ENCODE assay signal across 26 cellular contexts in the genomic region with DNA sequence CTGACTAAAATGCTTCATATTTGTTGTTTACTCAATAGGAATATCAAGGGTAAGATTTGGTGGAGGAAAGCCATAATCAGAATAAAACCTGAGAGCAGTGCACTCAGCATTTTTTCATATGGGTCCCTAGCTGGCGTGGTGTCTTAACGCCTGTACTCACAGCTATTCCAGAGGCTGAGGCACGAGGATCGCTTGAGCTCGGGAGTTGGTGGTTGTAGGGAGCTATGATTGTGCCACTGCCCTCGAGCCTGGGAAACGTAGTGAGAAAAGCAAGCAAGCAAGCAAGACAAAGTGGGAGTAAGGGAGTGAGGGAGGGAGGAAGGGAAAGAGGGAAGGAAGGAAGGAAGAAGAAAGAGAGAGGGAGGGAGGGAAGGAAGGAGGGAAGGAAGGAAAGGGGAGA.
"Had no signal": no experiment of that assay in that cellular context is flagged by ENCODE, and none has a peak within 500 bp of the region (broad histone marks: within the 10 kb centered on the region; RNA-seq: fewer than 3 reads in every experiment).

No MANE protein-coding gene starts in this region.

- H3K36me3 ChIP-seq: stomach, suprapubic skin, thoracic aorta, thyroid gland, tibial artery, tibial nerve, transverse colon, upper lobe of left lung, upper lobe of right lung, uterus, vagina had no signal

- H3K27me3 ChIP-seq: stomach, suprapubic skin, testis, thyroid gland, tibial artery, tibial nerve, transverse colon, upper lobe of left lung, upper lobe of right lung, uterus, vagina had no signal

- H3K4me3 ChIP-seq: stomach, suprapubic skin, testis, thoracic aorta, thyroid gland, tibial artery, tibial nerve, transverse colon, upper lobe of left lung, upper lobe of right lung, uterus, vagina had no signal

- DNase-seq: stimulated activated CD4-positive, alpha-beta T cell treated with anti-CD3 and anti-CD28 coated beads, Interleukin-2, amount 100 ng/mL, for 48 hours; stimulated activated CD4-positive, alpha-beta T cell treated with anti-CD3 and anti-CD28 coated beads, Interleukin-4, amount 100 ng/mL, for 1 hour; stimulated activated CD4-positive, alpha-beta T cell treated with anti-CD3 and anti-CD28 coated beads, Interleukin-4, amount 100 ng/mL, for 24 hours; stimulated activated CD4-positive, alpha-beta T cell treated with anti-CD3 and anti-CD28 coated beads, Interleukin-4, amount 100 ng/mL, for 4 hours; stimulated activated CD8-positive, alpha-beta memory T cell treated with anti-CD3 and anti-CD28 coated beads, Interleukin-4, amount 100 ng/mL, for 48 hours; stimulated activated naive B cell treated with anti-CD40 and anti-IgM and Interleukin-4, amounts not matched to agents 10 μg/mL and 1 μg/mL and 100 μg/mL, for 72 hours; stimulated activated naive CD4-positive, alpha-beta T cell; stimulated activated naive CD4-positive, alpha-beta T cell treated with Interleukin-2 at 50 U/mL for 16 hours; stimulated activated naive CD8-positive, alpha-beta T cell treated with anti-CD3 and anti-CD28 coated beads, Interleukin-15, amount 100 ng/mL, for 72 hours; stimulated activated naive CD8-positive, alpha-beta T cell treated with anti-CD3 and anti-CD28 coated beads, Interleukin-15, Interleukin-2, amounts not matched to agents 100 U/mL and 50 U/mL, for 24 hours; stomach; substantia nigra; testis; thyroid gland; tibial artery; transverse colon; trophoblast cell; upper lobe of left lung; upper lobe of right lung; uterus had no signal

- H3K4me1 ChIP-seq: stomach, suprapubic skin, testis, thyroid gland, tibial artery, tibial nerve, transverse colon, upper lobe of left lung, upper lobe of right lung, uterus, vagina had no signal

- ATAC-seq: stimulated activated effector memory CD8-positive, alpha-beta T cell treated with anti-CD3 and anti-CD28 coated beads, Interleukin-12 subunit alpha, Interleukin-12 subunit beta, amount 100 ng/mL, for 72 hours; stimulated activated memory B cell treated with anti-CD40 and anti-IgM and Interleukin-4, amounts not matched to agents 10 μg/mL and 1 μg/mL and 100 μg/mL, for 72 hours; stimulated activated naive B cell treated with anti-CD40 and anti-IgM and Interleukin-4, amounts not matched to agents 10 μg/mL and 1 μg/mL and 100 μg/mL, for 72 hours; stimulated activated naive CD8-positive, alpha-beta T cell treated with anti-CD3 and anti-CD28 coated beads, Interleukin-15, amount 100 ng/mL, for 72 hours; stimulated activated naive CD8-positive, alpha-beta T cell treated with anti-CD3 and anti-CD28 coated beads, Interleukin-15, Interleukin-2, amounts not matched to agents 100 U/mL and 50 U/mL, for 24 hours; upper lobe of right lung had no signal

- H3K27ac ChIP-seq: stomach, suprapubic skin, testis, thoracic aorta, thyroid gland, tibial artery, tibial nerve, transverse colon, upper lobe of left lung, upper lobe of right lung, uterus, vagina had no signal

- H3K9me3 ChIP-seq: suprapubic skin, testis, thyroid gland, tibial artery, upper lobe of right lung, uterus, vagina had no signal
